ENCODE assay signal across 8 cellular contexts in genomic region chr2:127829845-127830246, GRCh38. TPM values are rescaled to one million over a fixed set of nuclear protein-coding genes. Genes with fewer than 3 reads are reported as not detected.
A peak's percentile ranks its signal among the peaks of the same experiment; 100 is the strongest.
DNase-seq lines count a peak whose midpoint lies in the region; ATAC-seq, FAIRE-seq and TF ChIP-seq lines count a peak whose summit lies in the region.

No MANE protein-coding gene starts in this region.

- peak; percentile 13 to 65 (median 28) for DNase-seq in CD4-positive, alpha-beta T cell
- DNase-seq in activated CD4-positive, alpha-beta T cell treated with anti-CD3 and anti-CD28 coated beads, Interleukin-2, amount 10 ng/mL, durations not matched to agents 7 days and 5 days: peak; percentile 76
- peak; percentile 54 for DNase-seq in keratinocyte (ENCODE audit: low read depth, low spot score)
- DNase-seq in urothelium cell line (ENCODE audit: low spot score): peak; percentile 35
- no peak for DNase-seq in SIG-M5 treated with dmso at 0.1 percent for 504 hours (lab: John Stamatoyannopoulos, UW; ENCODE audit: unreplicated experiment)
- no peak for DNase-seq in aorta

- POLR2A ChIA-PET in CD4-positive, alpha-beta T cell (lab: Charles Lee): interaction anchor here (1.0 to 1.4 kb wide), 4 partner anchors 19 to 31 kb away, joined by 3 to 7 read pairs (median 4); partner anchors contain the start of gene WDR33
- POLR2A ChIA-PET in activated CD4-positive, alpha-beta T cell treated with anti-CD3 and anti-CD28 coated beads, Interleukin-2, amount 10 ng/mL, durations not matched to agents 7 days and 5 days (lab: Charles Lee): interaction anchor here (0.7 kb wide), 1 partner anchor 70 kb away, joined by 3 read pairs; no protein-coding TSS in a partner anchor

- H3K4me1 Mint-ChIP-seq in CD4-positive, alpha-beta T cell (ENCODE audit: low read depth): peaks cover 31% of the 10 kb centered on the region
- H3K4me1 Mint-ChIP-seq in activated CD4-positive, alpha-beta T cell treated with anti-CD3 and anti-CD28 coated beads, Interleukin-2, amount 10 ng/mL, durations not matched to agents 7 days and 5 days: peaks cover 32% of the 10 kb centered on the region

- no peak overlapping the region for H3K4me3 ChIP-seq in keratinocyte (ENCODE audit: control insufficient read depth in 2 of 3, extremely low read depth in 1 of 3, insufficient read depth in 2 of 3, low read depth in 1 of 3, low read length in 3 of 3)
- no peak overlapping the region for H3K4me3 ChIP-seq in aorta (ENCODE audit: low read length in 2 of 2)

- FAIRE-seq in keratinocyte (lab: Jason Lieb, UNC) (peak; percentile 63), urothelium cell line (lab: Jason Lieb, UNC) (no peak)

- dilution Hi-C loops in keratinocyte (cut with MboI; ENCODE audit: extremely low pct_ligation_motif_present, low sequenced_read_pairs): no loop called here

- TF ChIP-seq CTCF in CD4-positive, alpha-beta T cell (IDR thresholded peaks at IDR 0.05): no peak
- TF ChIP-seq CTCF in keratinocyte (optimal IDR thresholded peaks at IDR 0.05 in 1 of 3, IDR thresholded peaks at IDR 0.05 in 1 of 3, conservative IDR thresholded peaks at IDR 0.05 in 1 of 3; ENCODE audit: extremely low read depth in 1 of 3, insufficient read depth in 2 of 3, low read length in 3 of 3): no peak

- no peaks in the 10 kb centered on the region for H3K27me3 ChIP-seq in CD4-positive, alpha-beta T cell (ENCODE audit: control insufficient read depth, insufficient read depth, low read length)
- peaks cover 5% of the 10 kb centered on the region for H3K27me3 ChIP-seq in keratinocyte (ENCODE audit: control insufficient read depth, extremely low read depth, insufficient read depth, low read length)
- H3K27me3 ChIP-seq in aorta (ENCODE audit: control insufficient read depth in 1 of 2, insufficient read depth in 2 of 2, low read length in 1 of 2): no peaks in the 10 kb centered on the region

- no peaks in the 10 kb centered on the region for H3K9me3 ChIP-seq in CD4-positive, alpha-beta T cell (ENCODE audit: control insufficient read depth, low read length)
- H3K9me3 ChIP-seq in keratinocyte (ENCODE audit: control insufficient read depth, low read depth, low read length) (peaks cover 6% of the 10 kb centered on the region), aorta (ENCODE audit: control insufficient read depth, low read length) (no peaks in the 10 kb centered on the region)

- H3K36me3 ChIP-seq in keratinocyte (ENCODE audit: control insufficient read depth in 2 of 2, extremely low read depth in 1 of 2, insufficient read depth in 2 of 2, low read length in 2 of 2) (no peaks in the 10 kb centered on the region), aorta (ENCODE audit: control insufficient read depth in 1 of 2, insufficient read depth in 2 of 2, low read length in 1 of 2) (no peaks in the 10 kb centered on the region)

- peaks cover 19% of the 10 kb centered on the region for H3K4me1 ChIP-seq in keratinocyte (ENCODE audit: control insufficient read depth, extremely low read depth, insufficient read depth, low read length)
- H3K4me1 ChIP-seq in aorta (ENCODE audit: control insufficient read depth in 1 of 2, insufficient read depth in 2 of 2, low read length in 2 of 2): no peaks in the 10 kb centered on the region

- peak overlapping the region; percentile 38 for H3K9ac ChIP-seq in keratinocyte (ENCODE audit: control insufficient read depth, extremely low read depth, insufficient read depth, low read length)

- intact Hi-C loops in CD4-positive, alpha-beta T cell (cut with DNase I, micrococcal nuclease): loop anchor here in 1 of 2 experiments (1.0 kb wide), 1 partner anchor 19 kb away; the partner anchor contains the start of gene WDR33
- intact Hi-C loops in aorta (cut with DNase I): no loop called here

- peaks cover 4% of the 10 kb centered on the region for H3K36me3 Mint-ChIP-seq in CD4-positive, alpha-beta T cell (ENCODE audit: low read depth)
- H3K36me3 Mint-ChIP-seq in activated CD4-positive, alpha-beta T cell treated with anti-CD3 and anti-CD28 coated beads, Interleukin-2, amount 10 ng/mL, durations not matched to agents 7 days and 5 days (ENCODE audit: low read depth): peaks cover 22% of the 10 kb centered on the region

- no peak overlapping the region for H3K4me2 ChIP-seq in keratinocyte (ENCODE audit: control insufficient read depth, extremely low read depth, insufficient read depth, low read depth, low read length)

- peak; percentile 98 for ATAC-seq in CD4-positive, alpha-beta T cell (ENCODE audit: poor library complexity)
- ATAC-seq in GM19468 (IDR thresholded peaks at IDR 0.05; ENCODE audit: extremely low read depth, unreplicated experiment) (peak; percentile 97), HG03558 (IDR thresholded peaks at IDR 0.05; ENCODE audit: extremely low read depth, unreplicated experiment) (peak; percentile 95), aorta (ENCODE audit: low FRiP score) (no peak)

- peak overlapping the region; percentile 13 for H3K27ac ChIP-seq in CD4-positive, alpha-beta T cell (ENCODE audit: low read depth, low read length)
- H3K27ac ChIP-seq in keratinocyte (ENCODE audit: control insufficient read depth, insufficient read depth, low read length) (peak overlapping the region; percentile 47), aorta (ENCODE audit: low read depth in 1 of 2, low read length in 2 of 2) (no peak overlapping the region)

- no peaks in the 10 kb centered on the region for H4K20me1 ChIP-seq in keratinocyte (ENCODE audit: control insufficient read depth, extremely low read depth, insufficient read depth, low read length)

- H3K79me2 ChIP-seq in keratinocyte (ENCODE audit: control insufficient read depth, insufficient read depth, low read length): no peaks in the 10 kb centered on the region

- peak overlapping the region; percentile 71 for H3K4me3 Mint-ChIP-seq in CD4-positive, alpha-beta T cell
- no peak overlapping the region for H3K4me3 Mint-ChIP-seq in activated CD4-positive, alpha-beta T cell treated with anti-CD3 and anti-CD28 coated beads, Interleukin-2, amount 10 ng/mL, durations not matched to agents 7 days and 5 days

- H3K27ac Mint-ChIP-seq in CD4-positive, alpha-beta T cell: peak overlapping the region; percentile 90
- peak overlapping the region; percentile 86 for H3K27ac Mint-ChIP-seq in activated CD4-positive, alpha-beta T cell treated with anti-CD3 and anti-CD28 coated beads, Interleukin-2, amount 10 ng/mL, durations not matched to agents 7 days and 5 days

- H3K9me3 Mint-ChIP-seq in CD4-positive, alpha-beta T cell: peaks cover 5% of the 10 kb centered on the region
- peaks cover 26% of the 10 kb centered on the region for H3K9me3 Mint-ChIP-seq in activated CD4-positive, alpha-beta T cell treated with anti-CD3 and anti-CD28 coated beads, Interleukin-2, amount 10 ng/mL, durations not matched to agents 7 days and 5 days

- no peaks in the 10 kb centered on the region for H3K9me1 ChIP-seq in keratinocyte (ENCODE audit: control insufficient read depth, extremely low read depth, insufficient read depth, low read length)

- WGBS in aorta, 2 donors: 72 to 73% methylated on average over 5 of the region's 5 CpGs

- CTCF ChIA-PET in CD4-positive, alpha-beta T cell (lab: Charles Lee): interaction anchor here (1.4 kb wide), 1 partner anchor 238 kb away, joined by 3 read pairs; no protein-coding TSS in a partner anchor
- CTCF ChIA-PET in activated CD4-positive, alpha-beta T cell treated with anti-CD3 and anti-CD28 coated beads, Interleukin-2, amount 10 ng/mL, durations not matched to agents 7 days and 5 days (lab: Charles Lee): interaction anchor here (1.2 to 1.4 kb wide), 4 partner anchors 9 to 29 kb away, joined by 3 to 8 read pairs (median 4); no protein-coding TSS in a partner anchor

- H2AFZ ChIP-seq in keratinocyte (ENCODE audit: control insufficient read depth, low read length): no peak overlapping the region

- H3K27me3 Mint-ChIP-seq in CD4-positive, alpha-beta T cell: no peaks in the 10 kb centered on the region
- peaks cover 3% of the 10 kb centered on the region for H3K27me3 Mint-ChIP-seq in activated CD4-positive, alpha-beta T cell treated with anti-CD3 and anti-CD28 coated beads, Interleukin-2, amount 10 ng/mL, durations not matched to agents 7 days and 5 days

RNA-seq across cellular contexts. Expression of gene WDR33, which starts 18.9 kb away (rescaled TPM):
- 10 to 100 TPM; 59.8 to 61.5 TPM for total RNA-seq in CD4-positive, alpha-beta T cell
- 10 to 100 TPM; 58.7 to 69.0 TPM for total RNA-seq in activated CD4-positive, alpha-beta T cell treated with anti-CD3 and anti-CD28 coated beads, Interleukin-2, amount 10 ng/mL, durations not matched to agents 7 days and 5 days
- polyA plus RNA-seq in keratinocyte: 25.4 to 44.5 TPM (median 26.5 TPM) in 3 replicates
- polyA plus RNA-seq in keratinocyte (2011; ENCODE audit: low read depth): 35.5 TPM
- polyA plus RNA-seq in keratinocyte (2011; cell fraction: cytosol; rRNA removed): 12.5 and 26.0 TPM in 2 replicates
- 33.1 and 38.9 TPM in 2 replicates for polyA plus RNA-seq in keratinocyte (2011; cell fraction: nucleus; rRNA removed)
- 16.6 and 19.4 TPM in 2 replicates for polyA plus RNA-seq in keratinocyte (2012; ENCODE audit: low replicate concordance)
- 21.3 to 73.0 TPM (median 38.2 TPM) in 3 replicates for polyA minus RNA-seq in keratinocyte
- polyA minus RNA-seq in keratinocyte (2011; cell fraction: cytosol; rRNA and poly(A)+ RNA removed): 15.3 TPM
- polyA minus RNA-seq in keratinocyte (2011; cell fraction: nucleus; rRNA and poly(A)+ RNA removed): 33.6 and 90.4 TPM in 2 replicates
- 10 to 100 TPM; 47.2 to 55.1 TPM for total RNA-seq in aorta
- 10 to 100 TPM in 1 of 2 donors, 1 to 10 TPM in 1; 8.1 to 11.9 TPM for polyA plus RNA-seq in aorta

RNA-seq across cellular contexts. Expression of gene POLR2D, which starts 28.1 kb away (rescaled TPM):
- 10 to 100 TPM; 30.5 to 32.9 TPM for total RNA-seq in CD4-positive, alpha-beta T cell
- total RNA-seq in activated CD4-positive, alpha-beta T cell treated with anti-CD3 and anti-CD28 coated beads, Interleukin-2, amount 10 ng/mL, durations not matched to agents 7 days and 5 days: 10 to 100 TPM; 46.3 to 52.3 TPM
- 8.3 to 27.3 TPM (median 15.3 TPM) in 3 replicates for polyA plus RNA-seq in keratinocyte
- polyA plus RNA-seq in keratinocyte (2011; ENCODE audit: low read depth): 10.6 TPM
- 12.4 and 21.3 TPM in 2 replicates for polyA plus RNA-seq in keratinocyte (2011; cell fraction: cytosol; rRNA removed)
- 7.9 and 9.1 TPM in 2 replicates for polyA plus RNA-seq in keratinocyte (2011; cell fraction: nucleus; rRNA removed)
- 21.3 and 23.1 TPM in 2 replicates for polyA plus RNA-seq in keratinocyte (2012; ENCODE audit: low replicate concordance)
- polyA minus RNA-seq in keratinocyte: 12.6 to 19.3 TPM (median 15.6 TPM) in 3 replicates
- 10.4 TPM for polyA minus RNA-seq in keratinocyte (2011; cell fraction: cytosol; rRNA and poly(A)+ RNA removed)
- 2.3 and 4.0 TPM in 2 replicates for polyA minus RNA-seq in keratinocyte (2011; cell fraction: nucleus; rRNA and poly(A)+ RNA removed)
- total RNA-seq in aorta: 10 to 100 TPM; 18.5 TPM
- polyA plus RNA-seq in aorta: 1 to 10 TPM; 7.9 to 9.0 TPM

RNA-seq across cellular contexts. Expression of gene AMMECR1L, which starts 55.9 kb away (rescaled TPM):
- total RNA-seq in CD4-positive, alpha-beta T cell: 10 to 100 TPM in 1 of 2 experiments, 1 to 10 TPM in 1; 9.6 to 10.1 TPM
- 10 to 100 TPM; 15.0 to 15.4 TPM for total RNA-seq in activated CD4-positive, alpha-beta T cell treated with anti-CD3 and anti-CD28 coated beads, Interleukin-2, amount 10 ng/mL, durations not matched to agents 7 days and 5 days
- polyA plus RNA-seq in keratinocyte (12.6 to 23.0 TPM (median 16.8 TPM) in 3 replicates), aorta (1 to 10 TPM; 3.5 to 8.2 TPM)
- polyA plus RNA-seq in keratinocyte (2011; ENCODE audit: low read depth): 7.1 TPM
- 15.1 and 20.8 TPM in 2 replicates for polyA plus RNA-seq in keratinocyte (2011; cell fraction: cytosol; rRNA removed)
- polyA plus RNA-seq in keratinocyte (2011; cell fraction: nucleus; rRNA removed): 37.6 and 43.4 TPM in 2 replicates
- polyA plus RNA-seq in keratinocyte (2012; ENCODE audit: low replicate concordance): 16.1 and 16.2 TPM in 2 replicates
- 12.6 to 21.8 TPM (median 18.0 TPM) in 3 replicates for polyA minus RNA-seq in keratinocyte
- 14.4 TPM for polyA minus RNA-seq in keratinocyte (2011; cell fraction: cytosol; rRNA and poly(A)+ RNA removed)
- 21.2 and 34.1 TPM in 2 replicates for polyA minus RNA-seq in keratinocyte (2011; cell fraction: nucleus; rRNA and poly(A)+ RNA removed)
- total RNA-seq in aorta: 10 to 100 TPM; 15.7 to 17.3 TPM

Comparison
In these comparisons a context has a peak if more than half of its experiments do, and no peak if none do; other contexts are left out.
1. DNase-seq: peak in CD4-positive, alpha-beta T cell (10 of 10), activated CD4-positive, alpha-beta T cell treated with anti-CD3 and anti-CD28 coated beads, Interleukin-2, amount 10 ng/mL, durations not matched to agents 7 days and 5 days (single experiment), keratinocyte (single experiment) and urothelium cell line (single experiment); none in SIG-M5 treated with dmso at 0.1 percent for 504 hours (single experiment) and aorta (0 of 2).
2. H3K27ac ChIP-seq: peak in CD4-positive, alpha-beta T cell (single experiment) and keratinocyte (single experiment); none in aorta (0 of 2).